11 cellular contexts compared by ENCODE assay signal in genomic region chr12:71865166-71865713, GRCh38. TPM values are rescaled to one million over a fixed set of nuclear protein-coding genes. Genes with fewer than 3 reads are reported as not detected.
A peak's percentile ranks its signal among the peaks of the same experiment; 100 is the strongest.
DNase-seq lines count a peak whose midpoint lies in the region; ATAC-seq and TF ChIP-seq lines count a peak whose summit lies in the region.
"Had no signal": no experiment of that assay in that cellular context is flagged by ENCODE, and none has a peak within 500 bp of the region (broad histone marks: within the 10 kb centered on the region; RNA-seq: fewer than 3 reads in every experiment).

No MANE protein-coding gene starts in this region.

- H3K4me1 ChIP-seq in Panc1 (ENCODE audit: control insufficient read depth, insufficient read depth, low read length) (no peaks in the 10 kb centered on the region), gastrocnemius medialis (peaks cover 50 to 52% of the 10 kb centered on the region in 2 donors), tibial nerve (peaks cover 0 to 41% (median 2%) of the 10 kb centered on the region in 4 donors)

- WGBS in tibial nerve, 2 donors: 96 to 97% methylated on average over 2 of the region's 2 CpGs

- H3K27me3 ChIP-seq in Panc1 (ENCODE audit: control insufficient read depth, insufficient read depth, low read length): no peaks in the 10 kb centered on the region
- no peaks in the 10 kb centered on the region for H3K27me3 ChIP-seq in gastrocnemius medialis
- no peaks in the 10 kb centered on the region for H3K27me3 ChIP-seq in tibial nerve

- H3K36me3 ChIP-seq in Panc1 (ENCODE audit: control insufficient read depth, insufficient read depth, low read length): no peaks in the 10 kb centered on the region
- H3K36me3 ChIP-seq in gastrocnemius medialis: peaks cover 0 to 8% of the 10 kb centered on the region in 2 donors
- H3K36me3 ChIP-seq in tibial nerve: peaks cover 0 to 18% (median 0%) of the 10 kb centered on the region in 3 donors

- peak; percentile 56; the same call in 1 of the 2 replicates for ATAC-seq in Panc1
- peak; percentile 36 to 56 for ATAC-seq in gastrocnemius medialis
- no peak for ATAC-seq in HG02840 (IDR thresholded peaks at IDR 0.05; ENCODE audit: low FRiP score, unreplicated experiment)

- no peak for TF ChIP-seq EP300 in tibial nerve (IDR thresholded peaks at IDR 0.05)

- intact Hi-C loops in Panc1 (cut with micrococcal nuclease; ENCODE audit: unreplicated experiment): no loop called here
- intact Hi-C loops in gastrocnemius medialis (cut with DNase I; ENCODE audit: low total_unique reads): no loop called here

- H3K4me3 ChIP-seq in Panc1 (ENCODE audit: low read depth in 2 of 2, low read length in 2 of 2) (no peak overlapping the region), epithelial cell of proximal tubule (ENCODE audit: low read depth, low read length) (no peak overlapping the region), gastrocnemius medialis (no peak overlapping the region), tibial nerve (no peak overlapping the region)

- DNase-seq in NCI-H2171 treated with DMSO at 0.1 percent for 48 hours (lab: John Stamatoyannopoulos, UW) (peak; percentile 14), NCI-H2171 (lab: John Stamatoyannopoulos, UW) (no peak), Panc1 (ENCODE audit: low read depth, low spot score) (no peak), epithelial cell of proximal tubule (ENCODE audit: low read depth) (peak; percentile 49), gastrocnemius medialis (no peak), SKM-1 treated with dmso at 0.1 percent for 144 hours (lab: John Stamatoyannopoulos, UW; ENCODE audit: unreplicated experiment) (no peak), tibial nerve (ENCODE audit: low spot score in 2 of 2) (no peak)
- DNase-seq: AML-193; central memory CD4-positive, alpha-beta T cell; NCI-H187 treated with DMSO at 0.1 percent for 48 hours had no signal

- in situ Hi-C loops in Panc1 (cut with HindIII; ENCODE audit: low pct_unique_long_range_greater_than_20kb, low sequenced_read_pairs): no loop called here
- in situ Hi-C loops in gastrocnemius medialis (cut with MboI; ENCODE audit: low sequenced_read_pairs in 4 of 4): no loop called here

- H3K9me3 ChIP-seq in Panc1 (ENCODE audit: control insufficient read depth, insufficient read depth, low read depth, low read length) (peaks cover 22% of the 10 kb centered on the region; the same call in 1 of the 2 replicates), gastrocnemius medialis (no peaks in the 10 kb centered on the region), tibial nerve (peaks cover 0 to 33% (median 12%) of the 10 kb centered on the region in 4 donors)

- no peak for TF ChIP-seq POLR2A in gastrocnemius medialis (IDR thresholded peaks at IDR 0.05)
- no peak for TF ChIP-seq POLR2A in tibial nerve (IDR thresholded peaks at IDR 0.05)

- TF ChIP-seq CTCF in Panc1 (IDR thresholded peaks at IDR 0.05) (no peak), epithelial cell of proximal tubule (conservative IDR thresholded peaks at IDR 0.05; ENCODE audit: low read depth, low read length) (no peak), gastrocnemius medialis (IDR thresholded peaks at IDR 0.05 in 4 of 5, conservative IDR thresholded peaks at IDR 0.05 in 1 of 5) (no peak), tibial nerve (IDR thresholded peaks at IDR 0.05) (no peak)

- H3K27ac ChIP-seq in Panc1 (ENCODE audit: low read length) (no peak overlapping the region), gastrocnemius medialis (peak overlapping the region in 2 of 4 donors; percentile 8 to 20), tibial nerve (no peak overlapping the region)

- BruUV-seq in Panc1 (replicated peaks; lab: Mats Ljungman, UMichigan): no TSS peak

- CTCF ChIA-PET in Panc1 (lab: Charles Lee): no interaction called here

- POLR2A ChIA-PET in Panc1 (lab: Charles Lee): no interaction called here

RNA-seq across cellular contexts. Expression of gene TBC1D15, which starts 25.7 kb away (rescaled TPM):
- 33.1 TPM for total RNA-seq in Panc1 (2021; ENCODE audit: unreplicated experiment)
- polyA plus RNA-seq in Panc1 (2012; ENCODE audit: insufficient read length): 13.1 TPM
- total RNA-seq in epithelial cell of proximal tubule: 12.9 and 13.9 TPM in 2 replicates
- total RNA-seq in gastrocnemius medialis: 10 to 100 TPM; 48.2 to 89.2 (median 52.2) TPM
- 10 to 100 TPM; 45.3 to 66.0 (median 50.1) TPM for total RNA-seq in tibial nerve

Comparison
In these comparisons a context has a peak if more than half of its experiments do, and no peak if none do; other contexts are left out.
1. DNase-seq: peak in NCI-H2171 treated with DMSO at 0.1 percent for 48 hours (single experiment) and epithelial cell of proximal tubule (single experiment); none in NCI-H2171 (single experiment), Panc1 (single experiment), gastrocnemius medialis (0 of 2), SKM-1 treated with dmso at 0.1 percent for 144 hours (single experiment) and tibial nerve (0 of 2).